ENCODE assay signal across 11 cellular contexts in the genomic region with DNA sequence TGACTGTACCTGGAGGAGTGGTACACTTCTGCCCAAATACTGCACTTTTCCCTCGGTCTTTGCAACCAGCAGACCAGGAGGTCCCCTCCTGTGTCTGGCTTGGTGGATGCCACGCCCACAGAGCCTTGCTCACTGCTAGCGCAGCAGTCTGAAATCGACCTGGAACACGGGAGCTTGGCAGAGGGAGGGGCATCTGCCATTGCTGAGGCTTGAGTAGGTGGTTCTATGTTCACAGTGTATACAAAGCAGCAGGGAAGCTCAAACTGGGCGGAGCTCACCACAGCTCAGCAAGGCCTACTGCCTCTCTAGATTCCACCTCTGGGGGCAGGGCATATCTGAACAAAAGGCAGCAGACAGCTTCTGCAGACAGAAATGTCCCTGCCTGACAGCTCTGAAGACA. TPM values are rescaled to one million over a fixed set of nuclear protein-coding genes. Genes with fewer than 3 reads are reported as not detected.
DNase-seq lines count a peak whose midpoint lies in the region; ATAC-seq and TF ChIP-seq lines count a peak whose summit lies in the region.
"Not testable (repeated sequence)": the region's sequence is repeated elsewhere in the genome, so short reads cannot be mapped to it uniquely, and the experiment has no call there.
"Had no signal": no experiment of that assay in that cellular context is flagged by ENCODE, and none has a peak within 500 bp of the region (broad histone marks: within the 10 kb centered on the region; RNA-seq: fewer than 3 reads in every experiment).

No MANE protein-coding gene starts in this region.

- not testable (repeated sequence) for H3K9me3 ChIP-seq in Caco-2; cardiac muscle cell (ENCODE audit: low read depth); left lung; thyroid gland

- ATAC-seq in WTC11 (peak; percentile 73), left lung (peak; percentile 54)

- DNase-seq in Caco-2 (peak; percentile 33), NCI-H1417 (lab: John Stamatoyannopoulos, UW) (peak; percentile 15 to 70 (median 39)), NCI-H226 (peak; percentile 10), WTC11 (ENCODE audit: low spot score) (peak; percentile 42), cardiac muscle cell (ENCODE audit: low read depth in 1 of 2, low spot score in 1 of 2) (peak in 1 of 2 donors; percentile 27), left lung (peak in 1 of 2 donors; percentile 42), thyroid gland (peak; percentile 31 to 41)
- not testable (repeated sequence) for DNase-seq in H7

- not testable (repeated sequence) for H3K27me3 Mint-ChIP-seq in Caco-2 (ENCODE audit: insufficient read depth, unreplicated experiment); WTC11 (ENCODE audit: low read depth)

- POLR2A ChIA-PET in Caco-2 (lab: Charles Lee); WTC11 (lab: Charles Lee): not testable (repeated sequence)

- 87% methylated on average over 6 of the region's 6 CpGs; no CpG with 5 or more reads in 1 of the 2 donors for WGBS in thyroid gland, 2 donors

- not testable (repeated sequence) for H3K4me3 Mint-ChIP-seq in Caco-2 (ENCODE audit: unreplicated experiment)
- H3K4me3 Mint-ChIP-seq in WTC11, result 0 out of 2 replicates have a peak overlapping the region, but pooled peaks have one; percentile 12

- not testable (repeated sequence) for TF ChIP-seq POLR2A in thyroid gland (IDR thresholded peaks at IDR 0.05)

- H3K4me3 ChIP-seq in Caco-2 (ENCODE audit: low read depth, low read length); cardiac muscle cell; left lung; thyroid gland (replicated peaks in 1 of 3): not testable (repeated sequence)
- peak overlapping the region; percentile 6; the same call in 1 of the 2 replicates for H3K4me3 ChIP-seq in H7 (ENCODE audit: insufficient read depth, low read depth, low read length)

- H3K27ac ChIP-seq in cardiac muscle cell, result peak overlapping the region; percentile 57
- H3K27ac ChIP-seq in left lung, thyroid gland: not testable (repeated sequence)

- peaks cover 52% of the 10 kb centered on the region for H3K36me3 Mint-ChIP-seq in Caco-2 (ENCODE audit: insufficient read depth, unreplicated experiment)
- peaks cover 24% of the 10 kb centered on the region for H3K36me3 Mint-ChIP-seq in WTC11

- not testable (repeated sequence) for TF ChIP-seq CTCF in Caco-2 (IDR thresholded peaks at IDR 0.05; ENCODE audit: insufficient read depth in 1 of 2, low read depth in 1 of 2, low read length in 1 of 2, severe bottlenecking in 1 of 2, unreplicated experiment in 1 of 2); WTC11 (IDR thresholded peaks at IDR 0.05); cardiac muscle cell (IDR thresholded peaks at IDR 0.05; ENCODE audit: low read depth, low read length); left lung (IDR thresholded peaks at IDR 0.05); thyroid gland (IDR thresholded peaks at IDR 0.05)

- intact Hi-C loops in Caco-2 (cut with micrococcal nuclease; ENCODE audit: unreplicated experiment); left lung (cut with DNase I); thyroid gland (cut with DNase I): not testable (repeated sequence)

- CTCF ChIA-PET in Caco-2 (lab: Charles Lee), result interaction anchor here (0.6 kb wide), 1 partner anchor 36 kb away, joined by 4 read pairs; no protein-coding TSS in a partner anchor
- CTCF ChIA-PET in WTC11 (lab: Charles Lee), result interaction anchor here (1.1 kb wide), 1 partner anchor 72 kb away, joined by 8 read pairs; no protein-coding TSS in a partner anchor

- H3K9me3 Mint-ChIP-seq in Caco-2 (ENCODE audit: unreplicated experiment), result not testable (repeated sequence)
- peaks cover 13% of the 10 kb centered on the region for H3K9me3 Mint-ChIP-seq in WTC11

- not testable (repeated sequence) for H3K4me1 ChIP-seq in Caco-2; cardiac muscle cell (ENCODE audit: low read depth); left lung; thyroid gland

- H3K4me1 Mint-ChIP-seq in Caco-2 (ENCODE audit: low read depth, unreplicated experiment); WTC11: not testable (repeated sequence)

- not testable (repeated sequence) for H3K36me3 ChIP-seq in Caco-2 (ENCODE audit: control insufficient read depth, insufficient read depth, low read length); H7 (replicated peaks; ENCODE audit: control insufficient read depth, insufficient read depth, low read length); left lung; thyroid gland
- peaks cover 11% of the 10 kb centered on the region for H3K36me3 ChIP-seq in cardiac muscle cell

- not testable (repeated sequence) for H3K27me3 ChIP-seq in Caco-2 (replicated peaks; ENCODE audit: control insufficient read depth, insufficient read depth, low read length); H7 (ENCODE audit: control insufficient read depth, insufficient read depth, low read length); cardiac muscle cell; left lung; thyroid gland

- BruUV-seq in Caco-2 (replicated peaks; lab: Mats Ljungman, UMichigan), result not testable (repeated sequence)

- H3K27ac Mint-ChIP-seq in Caco-2 (ENCODE audit: unreplicated experiment); WTC11: not testable (repeated sequence)

RNA-seq across cellular contexts. Expression of a gene that starts 33.5 kb away (rescaled TPM):
- total RNA-seq in Caco-2 (2022) (67.6 and 69.7 TPM in 2 replicates), WTC11 (2021) (2.8 to 4.6 TPM (median 3.0 TPM) in 3 replicates), cardiac muscle cell (6.3 and 13.0 TPM in 2 replicates), left lung (10 to 100 TPM; 12.8 to 26.2 TPM), thyroid gland (10 to 100 TPM; 15.3 to 24.6 (median 18.6) TPM)
- total RNA-seq in H7 (2014; rRNA removed; shearing (Covaris generic)), result 2.7 and 5.6 TPM in 2 replicates
- polyA plus RNA-seq in cardiac muscle cell, result 6.9 and 7.0 TPM in 2 replicates

RNA-seq across cellular contexts. Expression of a gene that starts 46.3 kb away (rescaled TPM):
- total RNA-seq in Caco-2 (2022), result 2.9 and 3.6 TPM in 2 replicates
- not detected in 2 replicates for total RNA-seq in H7 (2014; rRNA removed; shearing (Covaris generic))
- total RNA-seq in WTC11 (2021), result 0.11 TPM in 1 of 3 replicates, not detected in the others
- 0.09 and 0.18 TPM in 2 replicates for total RNA-seq in cardiac muscle cell
- polyA plus RNA-seq in cardiac muscle cell, result 0.24 and 0.66 TPM in 2 replicates
- total RNA-seq in left lung, result 1 to 10 TPM in 1 of 2 donors, under 1 TPM in 1; 0.16 to 2.9 TPM
- under 1 TPM in 2 of 4 donors, not detected in 2; 0.29 to 0.34 TPM for total RNA-seq in thyroid gland
- total RNA-seq: M059J, NCI-H460 had no signal
- polyA plus RNA-seq: CD14-positive monocyte had no signal
